ENCODE assay signal across 26 cellular contexts in the genomic region with DNA sequence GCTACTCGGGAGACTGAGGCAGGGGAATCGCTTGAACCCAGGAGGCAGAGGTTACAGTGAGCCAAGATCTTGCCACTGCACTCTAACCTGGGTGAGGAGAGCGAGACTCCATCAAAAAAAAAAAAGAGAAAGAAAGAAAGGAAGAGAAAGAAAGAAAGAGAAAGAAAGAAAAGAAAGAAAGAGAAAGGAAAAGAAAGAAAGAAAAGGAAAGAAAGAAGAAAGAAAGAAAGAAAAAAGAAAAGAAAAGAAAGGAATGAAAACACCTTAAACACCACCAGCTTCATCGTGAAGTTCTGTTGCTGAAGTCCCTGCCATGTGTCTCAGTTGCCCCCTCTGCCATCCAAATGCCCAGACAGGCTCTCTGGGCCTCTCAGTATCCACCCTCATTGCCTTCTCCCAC. TPM values are rescaled to one million over a fixed set of nuclear protein-coding genes. Genes with fewer than 3 reads are reported as not detected.
A peak's percentile ranks its signal among the peaks of the same experiment; 100 is the strongest.
DNase-seq lines count a peak whose midpoint lies in the region; ATAC-seq and TF ChIP-seq lines count a peak whose summit lies in the region.
"Had no signal": no experiment of that assay in that cellular context is flagged by ENCODE, and none has a peak within 500 bp of the region (broad histone marks: within the 10 kb centered on the region; RNA-seq: fewer than 3 reads in every experiment).

No MANE protein-coding gene starts in this region.

- no peak overlapping the region for H3K4me2 ChIP-seq in DND-41 (ENCODE audit: insufficient read depth, low read length)
- H3K4me2 ChIP-seq: A549 had no signal

- no peak for ATAC-seq in DND-41 (ENCODE audit: insufficient read depth, low read depth)
- ATAC-seq in natural killer cell = no peak
- ATAC-seq: A549, heart right ventricle had no signal

- H3K36me3 ChIP-seq in DND-41 (ENCODE audit: insufficient read depth, low read length) = no peaks in the 10 kb centered on the region
- H3K36me3 ChIP-seq: adrenal gland, brain microvascular endothelial cell, heart right ventricle, SJSA1 had no signal

- POLR2A ChIA-PET in activated CD4-positive, alpha-beta T cell treated with anti-CD3 and anti-CD28 coated beads, Interleukin-2, amount 10 ng/mL, durations not matched to agents 7 days and 5 days (lab: Charles Lee) = no interaction called here

- no peak overlapping the region for H3K4me3 ChIP-seq in DND-41 (ENCODE audit: low read depth in 1 of 2, low read length in 2 of 2)
- H3K4me3 ChIP-seq: A549, adrenal gland, heart right ventricle, SJSA1, skin epidermis had no signal

- no peak for DNase-seq in activated CD4-positive, alpha-beta T cell treated with anti-CD3 and anti-CD28 coated beads, Interleukin-2, amount 10 ng/mL, durations not matched to agents 7 days and 5 days
- DNase-seq in activated CD4-positive, alpha-beta T cell treated with anti-CD3 and anti-CD28 coated beads, Interleukin-2, amount 50 U/mL, for 1 hour = no peak
- no peak for DNase-seq in DND-41
- DNase-seq in activated naive CD8-positive, alpha-beta T cell treated with anti-CD3 and anti-CD28 coated beads for 36 hours = no peak
- no peak for DNase-seq in natural killer cell
- DNase-seq in NCI-H1930 (lab: John Stamatoyannopoulos, UW) = no peak
- no peak for DNase-seq in SKM-1 (lab: John Stamatoyannopoulos, UW; ENCODE audit: unreplicated experiment)
- DNase-seq in NCI-H1092 treated with DMSO at 0.1 percent for 48 hours (lab: John Stamatoyannopoulos, UW) = no peak
- DNase-seq: adrenal gland; brain microvascular endothelial cell; Caco-2; effector CD8-positive, alpha-beta T cell; foreskin fibroblast; H9; heart right ventricle; mammary epithelial cell; NCI-H1048; NCI-H2029; NCI-H226; occipital lobe had no signal

- no peak overlapping the region for H3K4me3 Mint-ChIP-seq in activated CD4-positive, alpha-beta T cell treated with anti-CD3 and anti-CD28 coated beads, Interleukin-2, amount 10 ng/mL, durations not matched to agents 7 days and 5 days
- no peak overlapping the region for H3K4me3 Mint-ChIP-seq in activated naive CD8-positive, alpha-beta T cell treated with anti-CD3 and anti-CD28 coated beads for 36 hours
- H3K4me3 Mint-ChIP-seq in natural killer cell = no peak overlapping the region
- H3K4me3 Mint-ChIP-seq: H9 had no signal

- no peaks in the 10 kb centered on the region for H3K27me3 Mint-ChIP-seq in activated CD4-positive, alpha-beta T cell treated with anti-CD3 and anti-CD28 coated beads, Interleukin-2, amount 10 ng/mL, durations not matched to agents 7 days and 5 days
- H3K27me3 Mint-ChIP-seq in activated naive CD8-positive, alpha-beta T cell treated with anti-CD3 and anti-CD28 coated beads for 36 hours = no peaks in the 10 kb centered on the region
- H3K27me3 Mint-ChIP-seq in natural killer cell (ENCODE audit: low read depth in 2 of 2) = no peaks in the 10 kb centered on the region

- H3K27ac Mint-ChIP-seq in activated CD4-positive, alpha-beta T cell treated with anti-CD3 and anti-CD28 coated beads, Interleukin-2, amount 10 ng/mL, durations not matched to agents 7 days and 5 days = peak overlapping the region; percentile 78
- H3K27ac Mint-ChIP-seq in activated naive CD8-positive, alpha-beta T cell treated with anti-CD3 and anti-CD28 coated beads for 36 hours = peak overlapping the region; percentile 19
- peak overlapping the region; percentile 77 to 99 for H3K27ac Mint-ChIP-seq in natural killer cell
- H3K27ac Mint-ChIP-seq: H9 had no signal

- H2AFZ ChIP-seq in DND-41 (ENCODE audit: low read depth, low read length) = no peak overlapping the region

- H3K27ac ChIP-seq in DND-41 (ENCODE audit: low read length) = peak overlapping the region; percentile 19
- H3K27ac ChIP-seq: A549, adrenal gland, brain microvascular endothelial cell, heart right ventricle, SJSA1, VCaP had no signal

- H3K9me3 ChIP-seq in DND-41 (ENCODE audit: insufficient read depth, low read length, severe bottlenecking) = no peaks in the 10 kb centered on the region
- H3K9me3 ChIP-seq: A549, adrenal gland, Caco-2, heart right ventricle, SJSA1 had no signal

- CTCF ChIA-PET in activated CD4-positive, alpha-beta T cell treated with anti-CD3 and anti-CD28 coated beads, Interleukin-2, amount 10 ng/mL, durations not matched to agents 7 days and 5 days (lab: Charles Lee) = interaction anchor here (1.3 to 2.1 kb wide), 2 partner anchors 10 to 12 kb away, joined by 4 to 9 read pairs; partner anchors contain the start of gene CXCR5

- H3K4me1 ChIP-seq in DND-41 (ENCODE audit: insufficient read depth, low read length) = peaks cover 57% of the 10 kb centered on the region
- H3K4me1 ChIP-seq: A549, SJSA1 had no signal

- H3K9ac ChIP-seq in DND-41 (ENCODE audit: low read depth, low read length) = no peak overlapping the region

- no peaks in the 10 kb centered on the region for H3K9me3 Mint-ChIP-seq in activated CD4-positive, alpha-beta T cell treated with anti-CD3 and anti-CD28 coated beads, Interleukin-2, amount 10 ng/mL, durations not matched to agents 7 days and 5 days
- H3K9me3 Mint-ChIP-seq in activated naive CD8-positive, alpha-beta T cell treated with anti-CD3 and anti-CD28 coated beads for 36 hours = peaks cover 7% of the 10 kb centered on the region
- H3K9me3 Mint-ChIP-seq in natural killer cell = no peaks in the 10 kb centered on the region
- H3K9me3 Mint-ChIP-seq: H9 had no signal

- no peaks in the 10 kb centered on the region for H4K20me1 ChIP-seq in DND-41 (ENCODE audit: insufficient read depth, low read length)

- H3K4me1 Mint-ChIP-seq in activated CD4-positive, alpha-beta T cell treated with anti-CD3 and anti-CD28 coated beads, Interleukin-2, amount 10 ng/mL, durations not matched to agents 7 days and 5 days = peaks cover 85% of the 10 kb centered on the region
- peaks cover 80% of the 10 kb centered on the region for H3K4me1 Mint-ChIP-seq in activated naive CD8-positive, alpha-beta T cell treated with anti-CD3 and anti-CD28 coated beads for 36 hours
- peaks cover 56 to 71% of the 10 kb centered on the region in 2 donors for H3K4me1 Mint-ChIP-seq in natural killer cell

- H3K27me3 ChIP-seq in DND-41 (ENCODE audit: insufficient read depth, low read length, poor library complexity) = no peaks in the 10 kb centered on the region
- H3K27me3 ChIP-seq: adrenal gland, brain microvascular endothelial cell, heart right ventricle, SJSA1 had no signal

- no peak for TF ChIP-seq CTCF in DND-41 (IDR thresholded peaks at IDR 0.05; ENCODE audit: borderline replicate concordance, extremely low read depth, low read length, poor library complexity, severe bottlenecking)
- no peak for TF ChIP-seq CTCF in natural killer cell (IDR thresholded peaks at IDR 0.05)

- H3K79me2 ChIP-seq in DND-41 (ENCODE audit: insufficient read depth, low read length) = no peaks in the 10 kb centered on the region

- H3K36me3 Mint-ChIP-seq in activated CD4-positive, alpha-beta T cell treated with anti-CD3 and anti-CD28 coated beads, Interleukin-2, amount 10 ng/mL, durations not matched to agents 7 days and 5 days (ENCODE audit: low read depth) = peaks cover 1% of the 10 kb centered on the region
- H3K36me3 Mint-ChIP-seq in activated naive CD8-positive, alpha-beta T cell treated with anti-CD3 and anti-CD28 coated beads for 36 hours = peaks cover 5% of the 10 kb centered on the region
- H3K36me3 Mint-ChIP-seq in natural killer cell = no peaks in the 10 kb centered on the region

- intact Hi-C loops in natural killer cell (cut with micrococcal nuclease) = no loop called here

RNA-seq across cellular contexts. Expression of gene CXCR5, which starts 9.9 kb away (rescaled TPM):
- under 1 TPM; 0.50 to 0.52 TPM for total RNA-seq in activated CD4-positive, alpha-beta T cell treated with anti-CD3 and anti-CD28 coated beads, Interleukin-2, amount 10 ng/mL, durations not matched to agents 7 days and 5 days
- 1 to 10 TPM; 1.5 to 1.6 TPM for total RNA-seq in activated naive CD8-positive, alpha-beta T cell treated with anti-CD3 and anti-CD28 coated beads for 36 hours
- 1 to 10 TPM in 1 of 3 donors, under 1 TPM in 2; 0.56 to 1.3 (median 0.86) TPM for total RNA-seq in natural killer cell
- total RNA-seq: Caco-2, mammary epithelial cell, occipital lobe, RPMI7951, SJSA1, temporal lobe had no signal

RNA-seq across cellular contexts. Expression of gene BCL9L, which starts 51.9 kb away (rescaled TPM):
- total RNA-seq in activated CD4-positive, alpha-beta T cell treated with anti-CD3 and anti-CD28 coated beads, Interleukin-2, amount 10 ng/mL, durations not matched to agents 7 days and 5 days = 100 to 1,000 TPM; 103 to 109 TPM
- total RNA-seq in activated naive CD8-positive, alpha-beta T cell treated with anti-CD3 and anti-CD28 coated beads for 36 hours = 10 to 100 TPM; 34.9 to 38.8 TPM
- total RNA-seq in natural killer cell = 100 to 1,000 TPM; 221 to 255 (median 234) TPM

Comparison
In these comparisons a context has a peak if more than half of its experiments do, and no peak if none do; other contexts are left out.
1. H3K27ac Mint-ChIP-seq: peak in every context shown above with its lines; median percentile 88 in natural killer cell; 78 in activated CD4-positive, alpha-beta T cell treated with anti-CD3 and anti-CD28 coated beads, Interleukin-2, amount 10 ng/mL, durations not matched to agents 7 days and 5 days; 19 in activated naive CD8-positive, alpha-beta T cell treated with anti-CD3 and anti-CD28 coated beads for 36 hours.